8 cellular contexts compared by ENCODE assay signal in the genomic region with DNA sequence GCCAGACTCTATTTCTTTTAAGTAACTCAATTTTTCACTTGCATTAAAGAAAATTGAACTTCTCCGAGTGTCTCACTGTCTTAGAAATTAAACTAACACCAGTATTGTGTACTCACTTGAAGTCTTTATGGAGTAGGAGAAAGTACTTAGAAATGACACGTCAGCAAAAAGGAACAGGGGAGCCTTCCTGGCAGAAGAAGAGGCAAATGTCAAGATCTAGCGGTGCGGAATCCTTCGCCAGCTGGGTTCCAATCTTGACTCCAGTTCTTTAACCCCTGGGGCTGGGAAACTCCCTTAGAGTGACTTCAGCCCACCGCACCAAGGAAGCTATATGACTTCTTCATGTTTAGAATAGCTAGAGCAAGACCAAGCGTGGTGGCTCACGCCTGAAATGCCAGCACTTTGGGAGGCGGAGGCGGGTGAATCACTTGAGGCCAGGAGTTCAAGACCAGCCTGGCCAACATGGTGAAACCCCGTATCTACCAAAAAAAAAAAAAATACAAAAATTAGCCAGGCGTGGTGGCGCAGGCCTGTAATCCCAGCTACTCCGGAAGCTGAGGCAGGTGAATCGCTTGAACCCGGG. TPM values are rescaled to one million over a fixed set of nuclear protein-coding genes. Genes with fewer than 3 reads are reported as not detected.
DNase-seq lines count a peak whose midpoint lies in the region; ATAC-seq, FAIRE-seq and TF ChIP-seq lines count a peak whose summit lies in the region.

No MANE protein-coding gene starts in this region.

- H3K56ac ChIP-seq in mesendoderm (ENCODE audit: low read length): peak overlapping the region; percentile 100

- WGBS in mammary epithelial cell (ENCODE audit: low coverage, missing lambda C conversion rate): 53% methylated on average over 14 of the region's 16 CpGs
- no CpG with 5 or more reads among the region's 16 CpGs for WGBS in mesendoderm (ENCODE audit: extremely low coverage, insufficient coverage, low lambda C conversion rate)

- H2AK5ac ChIP-seq in mesendoderm (ENCODE audit: low read length): no peak overlapping the region

- H3K18ac ChIP-seq in mesendoderm (ENCODE audit: low read length): no peak overlapping the region

- no peaks in the 10 kb centered on the region for H3K9me3 ChIP-seq in SJSA1 (replicated peaks)
- H3K9me3 ChIP-seq in mammary epithelial cell (replicated peaks; ENCODE audit: insufficient read depth, low read length): no peaks in the 10 kb centered on the region
- peaks cover 0 to 11% (median 3%) of the 10 kb centered on the region in 5 donors for H3K9me3 ChIP-seq in subcutaneous abdominal adipose tissue (ENCODE audit: control insufficient read depth in 5 of 5, low read length in 5 of 5)

- H2BK5ac ChIP-seq in mesendoderm (ENCODE audit: low read length): no peak overlapping the region

- no peak overlapping the region for H2BK15ac ChIP-seq in mesendoderm (replicated peaks; ENCODE audit: low read depth)

- no peak overlapping the region for H4K5ac ChIP-seq in mesendoderm (ENCODE audit: low read length)

- H3K9ac ChIP-seq in mammary epithelial cell (ENCODE audit: insufficient read depth, low read length) (peak overlapping the region; percentile 92), mesendoderm (ENCODE audit: low read length) (peak overlapping the region; percentile 98), subcutaneous abdominal adipose tissue (ENCODE audit: low read length in 5 of 5) (peak overlapping the region in 3 of 5 donors; percentile 39 to 93 (median 93))

- H3K79me1 ChIP-seq in mesendoderm (ENCODE audit: low read length): peaks cover 1% of the 10 kb centered on the region

- H4K20me1 ChIP-seq in mammary epithelial cell (ENCODE audit: insufficient read depth, low read length): no peaks in the 10 kb centered on the region

- intact Hi-C loops in mammary epithelial cell (cut with micrococcal nuclease): no loop called here

- peak overlapping the region; percentile 83 for H2AFZ ChIP-seq in mammary epithelial cell (ENCODE audit: low read depth, low read length)

- H3K79me2 ChIP-seq in mammary epithelial cell (ENCODE audit: insufficient read depth, low read length) (peaks cover 31% of the 10 kb centered on the region), mesendoderm (ENCODE audit: control insufficient read depth, insufficient read depth, low read length) (peaks cover 5% of the 10 kb centered on the region)

- ATAC-seq in HG03159 (IDR thresholded peaks at IDR 0.05; ENCODE audit: unreplicated experiment): no peak

- peaks cover 16% of the 10 kb centered on the region for H3K4me1 ChIP-seq in SJSA1 (replicated peaks)
- peaks cover 9% of the 10 kb centered on the region for H3K4me1 ChIP-seq in mammary epithelial cell (ENCODE audit: insufficient read depth, low read length)
- H3K4me1 ChIP-seq in mesendoderm (ENCODE audit: control insufficient read depth, low read depth, low read length): no peaks in the 10 kb centered on the region
- H3K4me1 ChIP-seq in subcutaneous abdominal adipose tissue (ENCODE audit: control insufficient read depth in 5 of 5, insufficient read depth in 5 of 5, low read length in 5 of 5): peaks cover 0 to 31% (median 21%) of the 10 kb centered on the region in 5 donors

- H3K36me3 ChIP-seq in SJSA1 (peaks cover 14% of the 10 kb centered on the region), mammary epithelial cell (ENCODE audit: insufficient read depth, low read length) (no peaks in the 10 kb centered on the region), mesendoderm (ENCODE audit: control insufficient read depth, insufficient read depth, low read length) (no peaks in the 10 kb centered on the region), subcutaneous abdominal adipose tissue (ENCODE audit: control insufficient read depth in 5 of 5, insufficient read depth in 5 of 5, low read length in 5 of 5) (no peaks in the 10 kb centered on the region)

- FAIRE-seq in frontal cortex (lab: Jason Lieb, UNC): no peak

- H3K27me3 ChIP-seq in SJSA1 (replicated peaks): no peaks in the 10 kb centered on the region
- H3K27me3 ChIP-seq in mammary epithelial cell (ENCODE audit: insufficient read depth, low read length): no peaks in the 10 kb centered on the region
- H3K27me3 ChIP-seq in mesendoderm (ENCODE audit: insufficient read depth, low read length, poor library complexity): no peaks in the 10 kb centered on the region
- H3K27me3 ChIP-seq in subcutaneous abdominal adipose tissue (ENCODE audit: control insufficient read depth in 5 of 5, insufficient read depth in 4 of 5, low read length in 5 of 5): no peaks in the 10 kb centered on the region

- DNase-seq in DMS79 (lab: John Stamatoyannopoulos, UW): peak; percentile 4
- DNase-seq in SJSA1 (ENCODE audit: low read depth in 1 of 2, low spot score in 2 of 2): no peak
- DNase-seq in mammary epithelial cell: peak; percentile 29
- peak; percentile 66 for DNase-seq in mesendoderm
- no peak for DNase-seq in frontal cortex (ENCODE audit: low spot score in 2 of 2)
- no peak for DNase-seq in HuH-7.5 (ENCODE audit: low spot score)

- dilution Hi-C loops in mammary epithelial cell (cut with HindIII; ENCODE audit: low sequenced_read_pairs): no loop called here

- no peak overlapping the region for H2BK120ac ChIP-seq in mesendoderm (ENCODE audit: low read depth, low read length)

- TF ChIP-seq CTCF in mammary epithelial cell (conservative IDR thresholded peaks at IDR 0.05 in 1 of 2, IDR thresholded peaks at IDR 0.05 in 1 of 2; ENCODE audit: extremely low read depth in 1 of 2, insufficient read depth in 1 of 2, low read depth in 1 of 2, low read length in 2 of 2): no peak

- H3K27ac ChIP-seq in SJSA1: no peak overlapping the region
- H3K27ac ChIP-seq in mammary epithelial cell (ENCODE audit: insufficient read depth, low read depth, low read length): peak overlapping the region; percentile 90
- no peak overlapping the region for H3K27ac ChIP-seq in mesendoderm (ENCODE audit: low read depth, low read length)
- H3K27ac ChIP-seq in subcutaneous abdominal adipose tissue (ENCODE audit: low read depth, low read length): peak overlapping the region; percentile 95

- in situ Hi-C loops in mammary epithelial cell (cut with MboI; ENCODE audit: low sequenced_read_pairs in 2 of 2): no loop called here

- H3K4me2 ChIP-seq in mammary epithelial cell (ENCODE audit: insufficient read depth, low read depth, low read length) (peak overlapping the region; percentile 91), mesendoderm (ENCODE audit: low read length) (peak overlapping the region; percentile 47)

- H4K8ac ChIP-seq in mesendoderm (ENCODE audit: low read depth, low read length): no peak overlapping the region

- H3K23ac ChIP-seq in mesendoderm (ENCODE audit: low read length): no peak overlapping the region

- CTCF ChIA-PET in mammary epithelial cell (lab: Charles Lee; ENCODE audit: low non-redundant PET): no interaction called here

- H3K4me3 ChIP-seq in SJSA1 (peak overlapping the region; percentile 58), mammary epithelial cell (replicated peaks in 1 of 3; ENCODE audit: insufficient read depth in 1 of 3, low read depth in 2 of 3, low read length in 3 of 3) (peak overlapping the region; percentile 64 to 96 (median 77)), mesendoderm (ENCODE audit: low read length) (peak overlapping the region; percentile 89), subcutaneous abdominal adipose tissue (ENCODE audit: low read depth in 1 of 5, low read length in 5 of 5) (peak overlapping the region; percentile 89 to 98 (median 96))

- BruUV-seq in mammary epithelial cell (replicated peaks; lab: Mats Ljungman, UMichigan): no TSS peak

- H3K4ac ChIP-seq in mesendoderm (ENCODE audit: low read depth, low read length): no peak overlapping the region

RNA-seq across cellular contexts. Expression of gene WBP11, which starts 34.4 kb away (rescaled TPM):
- total RNA-seq in SJSA1 (2014; rRNA removed; shearing (Covaris generic)): 10.2 and 18.5 TPM in 2 replicates
- 10 to 100 TPM; 12.0 to 61.2 TPM for total RNA-seq in mammary epithelial cell
- 17.5 TPM for polyA plus RNA-seq in mammary epithelial cell
- 32.0 TPM for polyA minus RNA-seq in mammary epithelial cell
- polyA plus RNA-seq in mesendoderm (2013, experiment 1 of 2): 121 TPM
- 119 TPM for polyA plus RNA-seq in mesendoderm (2013, experiment 2 of 2)
- total RNA-seq in frontal cortex: 20.8 TPM

RNA-seq across cellular contexts. Expression of gene C12orf60, which starts 34.6 kb away (rescaled TPM):
- 0.53 and 1.4 TPM in 2 replicates for total RNA-seq in SJSA1 (2014; rRNA removed; shearing (Covaris generic))
- total RNA-seq in mammary epithelial cell (1 to 10 TPM in 1 of 2 donors, under 1 TPM in 1; 0.83 to 1.3 TPM), frontal cortex (1.6 TPM)
- 1.1 TPM for polyA plus RNA-seq in mammary epithelial cell
- not detected for polyA minus RNA-seq in mammary epithelial cell
- 2.2 TPM for polyA plus RNA-seq in mesendoderm (2013, experiment 1 of 2)
- polyA plus RNA-seq in mesendoderm (2013, experiment 2 of 2): 2.1 TPM

RNA-seq across cellular contexts. Expression of gene SMCO3, which starts 45.1 kb away (rescaled TPM):
- total RNA-seq in SJSA1 (2014; rRNA removed; shearing (Covaris generic)): 0.16 TPM in 1 of 2 replicates, not detected in the other
- total RNA-seq in mammary epithelial cell (under 1 TPM in 1 of 2 donors, not detected in 1; 0.17 TPM), frontal cortex (0.41 TPM)
- polyA plus RNA-seq in mammary epithelial cell: not detected
- not detected for polyA minus RNA-seq in mammary epithelial cell
- polyA plus RNA-seq in mesendoderm (2013, experiment 1 of 2): not detected
- polyA plus RNA-seq in mesendoderm (2013, experiment 2 of 2): not detected

Comparison
In these comparisons a context has a peak if more than half of its experiments do, and no peak if none do; other contexts are left out.
1. DNase-seq: peak in DMS79 (single experiment), mammary epithelial cell (single experiment) and mesendoderm (single experiment); none in SJSA1 (0 of 2), frontal cortex (0 of 2) and HuH-7.5 (single experiment).
2. H3K27ac ChIP-seq: peak in mammary epithelial cell (single experiment) and subcutaneous abdominal adipose tissue (single experiment); none in SJSA1 (single experiment) and mesendoderm (single experiment).
3. Peak in every context shown above with its lines, with median percentiles within 50 percentile points of each other: H3K4me3 ChIP-seq and H3K9ac ChIP-seq.